Comparison of ENCODE assay signal across 24 cellular contexts in the genomic region with DNA sequence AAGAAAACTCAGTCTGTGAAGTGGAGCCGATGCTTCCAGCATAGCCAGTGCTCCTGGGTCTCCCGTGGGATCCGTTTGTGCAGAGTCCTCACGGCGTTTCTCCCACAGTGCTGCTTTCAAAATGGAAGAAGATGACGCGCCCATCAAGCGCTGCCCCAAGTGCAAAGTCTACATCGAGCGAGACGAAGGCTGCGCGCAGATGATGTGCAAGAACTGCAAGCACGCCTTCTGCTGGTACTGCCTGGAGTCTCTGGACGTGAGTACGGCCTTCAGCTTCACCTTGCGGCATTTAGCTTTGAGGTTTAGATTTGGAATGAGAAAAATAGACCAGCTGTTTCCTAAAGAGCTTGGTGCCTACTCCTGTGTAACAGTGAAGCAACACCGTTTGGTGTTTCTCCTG.
"Had no signal": no experiment of that assay in that cellular context is flagged by ENCODE, and none has a peak within 500 bp of the region (broad histone marks: within the 10 kb centered on the region; RNA-seq: fewer than 3 reads in every experiment).

No MANE protein-coding gene starts in this region.

- H3K36me3 ChIP-seq: ascending aorta, brain microvascular endothelial cell, transverse colon had no signal

- H3K4me3 ChIP-seq: ascending aorta, esophagus muscularis mucosa, heart right ventricle, lung, mucosa of descending colon, psoas muscle, SK-N-MC, suprapubic skin, transverse colon had no signal

- H3K27ac ChIP-seq: ascending aorta, brain microvascular endothelial cell, esophagus muscularis mucosa, foreskin keratinocyte, SK-N-MC, suprapubic skin, transverse colon had no signal

- ATAC-seq: activated CD8-positive, alpha-beta T cell treated with anti-CD3 and anti-CD28 coated beads for 36 hours; activated T-cell treated with anti-CD3 and anti-CD28 coated beads, Interleukin-2, amount 50 U/mL, for 4 hours; foreskin keratinocyte; left lobe of liver; mucosa of descending colon; natural killer cell treated with Interleukin-12 subunit alpha and Interleukin-12 subunit beta and Interleukin-15 and Interleukin-18, amount 100 ng/mL, for 72 hours; WTC11 had no signal

- H3K27me3 ChIP-seq: ascending aorta, brain microvascular endothelial cell, esophagus muscularis mucosa, foreskin keratinocyte, heart right ventricle, suprapubic skin, transverse colon had no signal

- DNase-seq: activated CD4-positive, alpha-beta T cell treated with anti-CD3 and anti-CD28 coated beads for 1 hour; activated CD4-positive, alpha-beta T cell treated with anti-CD3 and anti-CD28 coated beads, Interleukin-2, amount 10 ng/mL, durations not matched to agents 7 days and 5 days; activated CD8-positive, alpha-beta T cell treated with anti-CD3 and anti-CD28 coated beads for 36 hours; activated naive CD4-positive, alpha-beta T cell treated with Interleukin-2 at 50 U/mL for 16 hours; activated T-cell treated with anti-CD3 and anti-CD28 coated beads, Interleukin-2, amount 50 U/mL, for 4 hours; central memory CD4-positive, alpha-beta T cell; effector CD4-positive, alpha-beta T cell; foreskin keratinocyte; heart right ventricle; kidney glomerular epithelial cell; mucosa of descending colon; psoas muscle; stimulated activated naive CD4-positive, alpha-beta T cell; T-helper 2 cell; transverse colon had no signal

- H3K4me1 ChIP-seq: ascending aorta, foreskin keratinocyte, suprapubic skin, transverse colon had no signal

- H3K9me3 ChIP-seq: ascending aorta, esophagus muscularis mucosa, heart right ventricle, mucosa of descending colon, psoas muscle, suprapubic skin, transverse colon had no signal
